1 cellular context compared by ENCODE assay signal in the genomic region with DNA sequence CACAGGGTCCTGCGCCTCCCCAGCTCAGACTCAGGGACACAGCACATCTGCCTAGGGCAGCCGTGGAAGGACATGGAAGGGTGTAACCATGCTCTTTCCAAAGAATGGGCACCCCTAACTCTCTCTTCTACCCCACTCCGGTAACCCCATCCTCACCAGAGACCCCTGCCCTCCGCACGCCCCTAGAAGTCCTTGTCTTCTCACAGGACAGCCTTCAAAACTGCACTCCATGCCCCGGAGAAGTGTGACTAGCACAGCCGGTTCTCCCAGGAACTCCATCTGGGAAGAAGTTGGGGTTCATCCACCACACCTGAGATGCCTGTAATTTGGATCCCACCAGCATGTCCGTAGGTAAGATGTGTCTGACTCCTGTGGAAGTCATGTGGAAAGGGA.
TF ChIP-seq lines count a peak whose summit lies in the region.

No MANE protein-coding gene starts in this region.

TF ChIP-seq in GM23338, 12 proteins besides CTCF, POLR2A, EP300 and RAD21 (continued from another document):
- TF ChIP-seq, protein P1, sequence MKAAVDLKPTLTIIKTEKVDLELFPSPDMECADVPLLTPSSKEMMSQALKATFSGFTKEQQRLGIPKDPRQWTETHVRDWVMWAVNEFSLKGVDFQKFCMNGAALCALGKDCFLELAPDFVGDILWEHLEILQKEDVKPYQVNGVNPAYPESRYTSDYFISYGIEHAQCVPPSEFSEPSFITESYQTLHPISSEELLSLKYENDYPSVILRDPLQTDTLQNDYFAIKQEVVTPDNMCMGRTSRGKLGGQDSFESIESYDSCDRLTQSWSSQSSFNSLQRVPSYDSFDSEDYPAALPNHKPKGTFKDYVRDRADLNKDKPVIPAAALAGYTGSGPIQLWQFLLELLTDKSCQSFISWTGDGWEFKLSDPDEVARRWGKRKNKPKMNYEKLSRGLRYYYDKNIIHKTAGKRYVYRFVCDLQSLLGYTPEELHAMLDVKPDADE (IDR thresholded peaks at IDR 0.05) = no peak
- TF ChIP-seq NANOG (IDR thresholded peaks at IDR 0.05; ENCODE audit: borderline replicate concordance) = no peak
